In genomic region chr19:31100945-31101344, GRCh38 we compare ENCODE assay signal across 18 cellular contexts.
DNase-seq lines count a peak whose midpoint lies in the region; ATAC-seq, FAIRE-seq and TF ChIP-seq lines count a peak whose summit lies in the region.
"Had no signal": no experiment of that assay in that cellular context is flagged by ENCODE, and none has a peak within 500 bp of the region (broad histone marks: within the 10 kb centered on the region; RNA-seq: fewer than 3 reads in every experiment).

No MANE protein-coding gene starts in this region.

- H3K4me3 ChIP-seq in A549 (no peak overlapping the region), SK-N-MC (peak overlapping the region; percentile 49)

- intact Hi-C loops in CD14-positive monocyte (cut with micrococcal nuclease) = no loop called here

- TF ChIP-seq POLR2A in A549 (IDR thresholded peaks at IDR 0.05; ENCODE audit: low read length) = no peak

- no peaks in the 10 kb centered on the region for H3K4me1 ChIP-seq in A549

- TF ChIP-seq CTCF in A549 (IDR thresholded peaks at IDR 0.05) (no peak), mesothelial cell of epicardium (IDR thresholded peaks at IDR 0.05; ENCODE audit: unreplicated experiment) (no peak), CD14-positive monocyte (IDR thresholded peaks at IDR 0.05) (no peak)

- H3K9me3 Mint-ChIP-seq in mesothelial cell of epicardium (no peaks in the 10 kb centered on the region), CD14-positive monocyte (peaks cover 0 to 2% (median 0%) of the 10 kb centered on the region in 7 donors)

- FAIRE-seq in A549 (lab: Jason Lieb, UNC) = peak; percentile 88
- FAIRE-seq: GM12891, GM18507 had no signal

- H3K9ac ChIP-seq in SK-N-MC (ENCODE audit: insufficient read length) = peak overlapping the region; percentile 51

- H3K4me1 Mint-ChIP-seq in mesothelial cell of epicardium (peaks cover 44% of the 10 kb centered on the region), CD14-positive monocyte (peaks cover 20% of the 10 kb centered on the region)

- POLR2A ChIA-PET in A549 (lab: Yijun Ruan, JAX) = no interaction called here

- H3K4me3 Mint-ChIP-seq in mesothelial cell of epicardium (no peak overlapping the region), CD14-positive monocyte (no peak overlapping the region)

- H3K36me3 Mint-ChIP-seq in mesothelial cell of epicardium = no peaks in the 10 kb centered on the region
- no peaks in the 10 kb centered on the region for H3K36me3 Mint-ChIP-seq in CD14-positive monocyte

- DNase-seq in A549 (ENCODE audit: low read depth in 1 of 2, low spot score in 1 of 2) (no peak), SK-N-MC (ENCODE audit: low read depth, low spot score) (no peak), fibroblast of peridontal ligament (ENCODE audit: extremely low read depth) (peak; percentile 10), mesothelial cell of epicardium (ENCODE audit: low spot score in 2 of 2, unreplicated experiment in 2 of 2) (no peak), NCI-H128 (lab: John Stamatoyannopoulos, UW; ENCODE audit: unreplicated experiment) (no peak), CD14-positive monocyte (ENCODE audit: low spot score) (no peak)
- DNase-seq: COR-L47, GF-D8, GOT3, KG1, NCI-H1436 treated with DMSO at 0.1 percent for 48 hours, NCI-H2029 treated with DMSO at 0.1 percent for 48 hours, NCI-H510A had no signal

- no peak for TF ChIP-seq EP300 in A549 (IDR thresholded peaks at IDR 0.05)

- H3K27ac ChIP-seq in A549 (no peak overlapping the region), SK-N-MC (peak overlapping the region; percentile 95)
- H3K27ac ChIP-seq: C4-2B had no signal

- H3K27me3 Mint-ChIP-seq in mesothelial cell of epicardium (ENCODE audit: low read depth) (peaks cover 6% of the 10 kb centered on the region), CD14-positive monocyte (ENCODE audit: low read depth in 3 of 3) (peaks cover 0 to 3% (median 0%) of the 10 kb centered on the region in 3 donors)

- CTCF ChIA-PET in A549 (lab: Yijun Ruan, JAX) = interaction anchor here (0.9 to 1.3 kb wide), 4 partner anchors 8 to 107 kb away, joined by 3 to 4 read pairs (median 3); no protein-coding TSS in a partner anchor

- no peak overlapping the region for H3K4me2 ChIP-seq in A549

- H3K9me3 ChIP-seq in A549 (no peaks in the 10 kb centered on the region), SK-N-MC (ENCODE audit: low read depth, low read length) (no peaks in the 10 kb centered on the region)

- H3K36me3 ChIP-seq in SK-N-MC (ENCODE audit: insufficient read depth, low read length) = no peaks in the 10 kb centered on the region

- no peak for TF ChIP-seq RAD21 in A549 (conservative IDR thresholded peaks at IDR 0.05 in 1 of 2, IDR thresholded peaks at IDR 0.05 in 1 of 2)

- peak overlapping the region; percentile 68 for H3K27ac Mint-ChIP-seq in mesothelial cell of epicardium
- H3K27ac Mint-ChIP-seq in CD14-positive monocyte = no peak overlapping the region

- 37% methylated on average over 8 of the region's 8 CpGs for WGBS in A549 (ENCODE audit: missing lambda C conversion rate)

- ATAC-seq in A549 = no peak
- no peak for ATAC-seq in HG03457 (IDR thresholded peaks at IDR 0.05; ENCODE audit: unreplicated experiment)
- ATAC-seq in HG03520 (IDR thresholded peaks at IDR 0.05; ENCODE audit: unreplicated experiment) = no peak

TF ChIP-seq in A549, 52 proteins besides CTCF, POLR2A, EP300 and RAD21:
- TF ChIP-seq MAFK (IDR thresholded peaks at IDR 0.05; ENCODE audit: partially characterized antibody) (peak; percentile 77), ESRRA (IDR thresholded peaks at IDR 0.05; ENCODE audit: borderline replicate concordance, low read length) (no peak)
